21 cellular contexts compared by ENCODE assay signal in the genomic region with DNA sequence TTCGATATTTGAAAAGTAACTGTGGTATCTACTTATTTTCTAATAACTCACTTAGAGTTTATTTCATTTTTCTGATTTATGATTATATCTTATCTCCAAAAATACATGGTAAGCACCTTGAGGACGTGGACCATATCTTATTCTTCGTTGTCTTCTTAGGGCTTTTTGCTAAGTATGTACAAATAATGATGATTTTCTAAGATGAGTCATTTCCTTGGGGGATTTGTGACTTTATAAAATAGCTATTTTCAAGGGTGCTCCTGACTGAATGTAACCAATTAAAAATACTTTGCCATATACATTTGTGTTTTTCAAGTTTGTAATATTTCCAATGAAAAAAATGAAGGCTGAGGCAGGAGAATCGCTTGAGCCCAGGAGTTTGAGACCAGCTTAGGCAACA. TPM values are rescaled to one million over a fixed set of nuclear protein-coding genes. Genes with fewer than 3 reads are reported as not detected.
"Had no signal": no experiment of that assay in that cellular context is flagged by ENCODE, and none has a peak within 500 bp of the region (broad histone marks: within the 10 kb centered on the region; RNA-seq: fewer than 3 reads in every experiment).

No MANE protein-coding gene starts in this region.

- H3K36me3 Mint-ChIP-seq: activated CD8-positive, alpha-beta memory T cell treated with anti-CD3 and anti-CD28 coated beads, Interleukin-2, amount 10 ng/mL, durations not matched to agents 7 days and 5 days had no signal

- H3K4me1 Mint-ChIP-seq: activated CD4-positive, alpha-beta memory T cell treated with anti-CD3 and anti-CD28 coated beads, Interleukin-2, amount 10 ng/mL, durations not matched to agents 7 days and 5 days; activated CD8-positive, alpha-beta memory T cell treated with anti-CD3 and anti-CD28 coated beads, Interleukin-2, amount 10 ng/mL, durations not matched to agents 7 days and 5 days had no signal

- DNase-seq: activated CD4-positive, alpha-beta memory T cell treated with anti-CD3 and anti-CD28 coated beads, Interleukin-2, amount 10 ng/mL, durations not matched to agents 7 days and 5 days; activated CD4-positive, alpha-beta T cell treated with anti-CD3 and anti-CD28 coated beads for 48 hours; activated CD4-positive, CD25-positive, alpha-beta regulatory T cell; activated CD8-positive, alpha-beta memory T cell treated with anti-CD3 and anti-CD28 coated beads, Interleukin-2, amount 10 ng/mL, durations not matched to agents 7 days and 5 days; activated naive CD4-positive, alpha-beta T cell treated with anti-CD3 and anti-CD28 coated beads for 36 hours; anterior cingulate cortex; brain microvascular endothelial cell; central memory CD4-positive, alpha-beta T cell; erythroblast; heart left ventricle; left ventricle myocardium inferior; mammary epithelial cell; psoas muscle; right cardiac atrium; uterus had no signal

- H3K4me1 ChIP-seq: gastroesophageal sphincter, heart left ventricle, left ventricle myocardium inferior, psoas muscle, tibial nerve, uterus had no signal

- H3K27ac Mint-ChIP-seq: activated CD4-positive, alpha-beta memory T cell treated with anti-CD3 and anti-CD28 coated beads, Interleukin-2, amount 10 ng/mL, durations not matched to agents 7 days and 5 days; activated CD8-positive, alpha-beta memory T cell treated with anti-CD3 and anti-CD28 coated beads, Interleukin-2, amount 10 ng/mL, durations not matched to agents 7 days and 5 days; activated naive CD4-positive, alpha-beta T cell treated with anti-CD3 and anti-CD28 coated beads for 36 hours; stimulated activated naive CD8-positive, alpha-beta T cell treated with anti-CD3 and anti-CD28 coated beads, Interleukin-15, Interleukin-2, amounts not matched to agents 100 ng/mL and 50 ng/mL, for 24 hours; T-helper 2 cell treated with Interferon-gamma antibody and Interleukin-4, amounts not matched to agents 5 μg/mL and 100 μg/mL, for 36 hours had no signal

- H3K4me3 Mint-ChIP-seq: activated CD4-positive, alpha-beta memory T cell treated with anti-CD3 and anti-CD28 coated beads, Interleukin-2, amount 10 ng/mL, durations not matched to agents 7 days and 5 days; activated CD8-positive, alpha-beta memory T cell treated with anti-CD3 and anti-CD28 coated beads, Interleukin-2, amount 10 ng/mL, durations not matched to agents 7 days and 5 days; activated naive CD4-positive, alpha-beta T cell treated with anti-CD3 and anti-CD28 coated beads for 36 hours; neural crest cell; stimulated activated naive CD8-positive, alpha-beta T cell treated with anti-CD3 and anti-CD28 coated beads, Interleukin-15, Interleukin-2, amounts not matched to agents 100 ng/mL and 50 ng/mL, for 24 hours; T-helper 2 cell treated with Interferon-gamma antibody and Interleukin-4, amounts not matched to agents 5 μg/mL and 100 μg/mL, for 36 hours had no signal

- H3K27ac ChIP-seq: brain microvascular endothelial cell, gastroesophageal sphincter, heart left ventricle, left ventricle myocardium inferior, psoas muscle, skin epidermis, tibial nerve, uterus had no signal

- ATAC-seq: activated CD8-positive, alpha-beta memory T cell treated with anti-CD3 and anti-CD28 coated beads, Interleukin-2, amount 10 ng/mL, durations not matched to agents 7 days and 5 days; gastroesophageal sphincter; heart left ventricle; psoas muscle; right cardiac atrium had no signal

- H3K36me3 ChIP-seq: brain microvascular endothelial cell, gastroesophageal sphincter, heart left ventricle, left ventricle myocardium inferior, tibial nerve, uterus had no signal

- H3K9me3 ChIP-seq: gastroesophageal sphincter, left ventricle myocardium inferior, psoas muscle, tibial nerve, uterus had no signal

- H3K27me3 ChIP-seq: brain microvascular endothelial cell, gastroesophageal sphincter, tibial nerve, uterus had no signal

- H3K4me3 ChIP-seq: gastroesophageal sphincter, heart left ventricle, left ventricle myocardium inferior, psoas muscle, skin epidermis, tibial nerve, uterus had no signal

- H3K9me3 Mint-ChIP-seq: activated CD4-positive, alpha-beta memory T cell treated with anti-CD3 and anti-CD28 coated beads, Interleukin-2, amount 10 ng/mL, durations not matched to agents 7 days and 5 days; activated naive CD4-positive, alpha-beta T cell treated with anti-CD3 and anti-CD28 coated beads for 36 hours; neural crest cell; T-helper 2 cell treated with Interferon-gamma antibody and Interleukin-4, amounts not matched to agents 5 μg/mL and 100 μg/mL, for 36 hours had no signal

RNA-seq across cellular contexts. Expression of a gene that starts 56.3 kb away (rescaled TPM):
- total RNA-seq: activated CD4-positive, alpha-beta memory T cell treated with anti-CD3 and anti-CD28 coated beads, Interleukin-2, amount 10 ng/mL, durations not matched to agents 7 days and 5 days; activated CD8-positive, alpha-beta memory T cell treated with anti-CD3 and anti-CD28 coated beads, Interleukin-2, amount 10 ng/mL, durations not matched to agents 7 days and 5 days; activated naive CD4-positive, alpha-beta T cell treated with anti-CD3 and anti-CD28 coated beads for 36 hours had no signal
